8 cellular contexts compared by ENCODE assay signal in genomic region chr5:18113724-18114123, GRCh38.
DNase-seq lines count a peak whose midpoint lies in the region; ATAC-seq and TF ChIP-seq lines count a peak whose summit lies in the region.

No MANE protein-coding gene starts in this region.

- H3K27ac ChIP-seq in effector memory CD4-positive, alpha-beta T cell (ENCODE audit: insufficient read depth, low read length, poor library complexity, severe bottlenecking): no peak overlapping the region
- no peak overlapping the region for H3K27ac ChIP-seq in prostate gland

- H3K9me3 ChIP-seq in effector memory CD4-positive, alpha-beta T cell (ENCODE audit: control insufficient read depth, low read length): no peaks in the 10 kb centered on the region
- no peaks in the 10 kb centered on the region for H3K9me3 ChIP-seq in prostate gland

- POLR2A ChIA-PET in GM10248 (lab: Yijun Ruan, JAX): no interaction called here

- H3K9me3 Mint-ChIP-seq in nephron progenitor cell: no peaks in the 10 kb centered on the region

- no peaks in the 10 kb centered on the region for H3K36me3 ChIP-seq in effector memory CD4-positive, alpha-beta T cell (ENCODE audit: control insufficient read depth, insufficient read depth, low read length)
- no peaks in the 10 kb centered on the region for H3K36me3 ChIP-seq in prostate gland

- no peak overlapping the region for H3K4me3 Mint-ChIP-seq in nephron progenitor cell

- DNase-seq in GM10248 (ENCODE audit: extremely low spot score): no peak
- peak; percentile 36 to 82 for DNase-seq in NCI-H446 (lab: John Stamatoyannopoulos, UW)
- peak; percentile 32 for DNase-seq in cerebellum (ENCODE audit: low spot score)
- DNase-seq in nephron progenitor cell: no peak
- no peak for DNase-seq in effector memory CD4-positive, alpha-beta T cell
- DNase-seq in prostate gland (ENCODE audit: low spot score): no peak

- H3K36me3 Mint-ChIP-seq in nephron progenitor cell (ENCODE audit: low read depth): no peaks in the 10 kb centered on the region

- no peaks in the 10 kb centered on the region for H3K27me3 ChIP-seq in effector memory CD4-positive, alpha-beta T cell (replicated peaks; ENCODE audit: control insufficient read depth, insufficient read depth, low read length, poor library complexity, severe bottlenecking)
- no peaks in the 10 kb centered on the region for H3K27me3 ChIP-seq in prostate gland (replicated peaks; ENCODE audit: insufficient read depth)

- no peak overlapping the region for H3K27ac Mint-ChIP-seq in nephron progenitor cell

- H3K4me1 Mint-ChIP-seq in nephron progenitor cell: no peaks in the 10 kb centered on the region

- TF ChIP-seq POLR2A in prostate gland (IDR thresholded peaks at IDR 0.05): no peak

- WGBS in prostate gland: 82% methylated on average over 3 of the region's 3 CpGs

- no peak overlapping the region for H3K4me3 ChIP-seq in effector memory CD4-positive, alpha-beta T cell (ENCODE audit: insufficient read depth, low read depth, low read length, poor library complexity, severe bottlenecking)
- no peak overlapping the region for H3K4me3 ChIP-seq in prostate gland

- CTCF ChIA-PET in GM10248 (lab: Yijun Ruan, JAX): interaction anchor here (1.7 to 1.8 kb wide), 2 partner anchors 10 to 29 kb away, joined by 3 to 4 read pairs; no protein-coding TSS in a partner anchor

- H3K4me1 ChIP-seq in effector memory CD4-positive, alpha-beta T cell (ENCODE audit: control insufficient read depth, insufficient read depth, low read length, poor library complexity, severe bottlenecking): no peaks in the 10 kb centered on the region
- H3K4me1 ChIP-seq in prostate gland (replicated peaks): no peaks in the 10 kb centered on the region

- no peaks in the 10 kb centered on the region for H3K27me3 Mint-ChIP-seq in nephron progenitor cell (ENCODE audit: low read depth, poor library complexity)

- TF ChIP-seq CTCF in GM10248 (IDR thresholded peaks at IDR 0.05; ENCODE audit: control extremely low read depth, extremely low read depth, low read depth, missing control alignments) (peak; percentile 11), nephron progenitor cell (IDR thresholded peaks at IDR 0.05) (peak; percentile 13), prostate gland (IDR thresholded peaks at IDR 0.05) (peak in 1 of 4 experiments; percentile 37)

- ATAC-seq in GM21529 (IDR thresholded peaks at IDR 0.05; ENCODE audit: unreplicated experiment) (no peak), GM18511 (IDR thresholded peaks at IDR 0.05; ENCODE audit: unreplicated experiment) (no peak)

- intact Hi-C loops in prostate gland (cut with DNase I): no loop called here

Comparison
In these comparisons a context has a peak if more than half of its experiments do, and no peak if none do; other contexts are left out.
1. DNase-seq: peak in NCI-H446 (2 of 2) and cerebellum (single experiment); none in GM10248 (single experiment), nephron progenitor cell (single experiment), effector memory CD4-positive, alpha-beta T cell (0 of 3) and prostate gland (single experiment).